ENCODE assay signal across 14 cellular contexts in genomic region chr4:824461-825062, GRCh38. TPM values are rescaled to one million over a fixed set of nuclear protein-coding genes. Genes with fewer than 3 reads are reported as not detected.
DNase-seq lines count a peak whose midpoint lies in the region; ATAC-seq and TF ChIP-seq lines count a peak whose summit lies in the region.
"Had no signal": no experiment of that assay in that cellular context is flagged by ENCODE, and none has a peak within 500 bp of the region (broad histone marks: within the 10 kb centered on the region; RNA-seq: fewer than 3 reads in every experiment).

No MANE protein-coding gene starts in this region.

- H3K4me1 Mint-ChIP-seq in activated CD8-positive, alpha-beta memory T cell treated with anti-CD3 and anti-CD28 coated beads, Interleukin-2, amount 10 ng/mL, durations not matched to agents 7 days and 5 days: no peaks in the 10 kb centered on the region

- ATAC-seq in activated CD8-positive, alpha-beta memory T cell treated with anti-CD3 and anti-CD28 coated beads, Interleukin-2, amount 10 ng/mL, durations not matched to agents 7 days and 5 days: no peak
- ATAC-seq: gastroesophageal sphincter had no signal

- H3K27ac Mint-ChIP-seq in activated CD8-positive, alpha-beta memory T cell treated with anti-CD3 and anti-CD28 coated beads, Interleukin-2, amount 10 ng/mL, durations not matched to agents 7 days and 5 days: no peak overlapping the region
- H3K27ac Mint-ChIP-seq: activated CD8-positive, alpha-beta T cell treated with anti-CD3 and anti-CD28 coated beads, Interleukin-2, amount 10 ng/mL, durations not matched to agents 7 days and 5 days had no signal

- H3K79me2 ChIP-seq in hepatocyte (no peaks in the 10 kb centered on the region), osteoblast (ENCODE audit: insufficient read depth, low read length) (no peaks in the 10 kb centered on the region)

- DNase-seq in NCI-H82 (lab: John Stamatoyannopoulos, UW): peak; percentile 38
- DNase-seq in NCI-H82 treated with DMSO at 0.1 percent for 48 hours (lab: John Stamatoyannopoulos, UW; ENCODE audit: unreplicated experiment): no peak
- no peak for DNase-seq in hepatocyte (ENCODE audit: low spot score)
- peak; percentile 88 for DNase-seq in osteoblast (ENCODE audit: insufficient read length, low spot score, missing footprints)
- no peak for DNase-seq in activated CD8-positive, alpha-beta memory T cell treated with anti-CD3 and anti-CD28 coated beads, Interleukin-2, amount 10 ng/mL, durations not matched to agents 7 days and 5 days
- no peak for DNase-seq in NCI-H2196 (lab: John Stamatoyannopoulos, UW; ENCODE audit: unreplicated experiment)
- DNase-seq in OCI-M1 (lab: John Stamatoyannopoulos, UW): no peak
- DNase-seq: activated CD8-positive, alpha-beta T cell treated with anti-CD3 and anti-CD28 coated beads, Interleukin-2, amount 10 ng/mL, durations not matched to agents 7 days and 5 days; activated naive CD4-positive, alpha-beta T cell treated with anti-CD3 and anti-CD28 coated beads, Interleukin-2, amount 50 U/mL, for 16 hours; HCEC 1CT had no signal

- H3K27me3 ChIP-seq in HUES64 (ENCODE audit: insufficient read depth, low read length) (peaks cover 95% of the 10 kb centered on the region), hepatocyte (peaks cover 63% of the 10 kb centered on the region), osteoblast (ENCODE audit: insufficient read depth, low read length) (peaks cover 55% of the 10 kb centered on the region)

- H3K36me3 ChIP-seq in HUES64 (ENCODE audit: insufficient read depth, low read length) (no peaks in the 10 kb centered on the region), hepatocyte (replicated peaks; ENCODE audit: insufficient read depth, low read depth) (no peaks in the 10 kb centered on the region), osteoblast (ENCODE audit: insufficient read depth, low read length) (no peaks in the 10 kb centered on the region)
- H3K36me3 ChIP-seq: breast epithelium, gastroesophageal sphincter had no signal

- H3K9me2 ChIP-seq in hepatocyte (replicated peaks; ENCODE audit: insufficient read depth): no peaks in the 10 kb centered on the region

- H2AFZ ChIP-seq in hepatocyte: no peak overlapping the region
- H2AFZ ChIP-seq in osteoblast (ENCODE audit: low read length): no peak overlapping the region

- no peaks in the 10 kb centered on the region for H3K9me3 ChIP-seq in HUES64 (ENCODE audit: insufficient read depth, low read depth, low read length)
- no peaks in the 10 kb centered on the region for H3K9me3 ChIP-seq in hepatocyte (ENCODE audit: low read depth)
- H3K9me3 ChIP-seq in osteoblast (ENCODE audit: low read depth, low read length): peaks cover 3% of the 10 kb centered on the region

- H4K20me1 ChIP-seq in hepatocyte (ENCODE audit: insufficient read depth, poor library complexity, severe bottlenecking): no peaks in the 10 kb centered on the region
- H4K20me1 ChIP-seq in osteoblast (ENCODE audit: insufficient read depth, low read length): no peaks in the 10 kb centered on the region

- H3K4me3 ChIP-seq in HUES64 (ENCODE audit: low read length) (peak overlapping the region; percentile 18; the same call in 1 of the 2 replicates), hepatocyte (no peak overlapping the region), osteoblast (ENCODE audit: insufficient read depth, low read length) (no peak overlapping the region)

- WGBS in HUES64: 12% methylated on average over 23 of the region's 23 CpGs
- WGBS in hepatocyte (ENCODE audit: low lambda C conversion rate, missing lambda C conversion rate): 21% methylated on average over 23 of the region's 23 CpGs

- TF ChIP-seq CTCF in hepatocyte (IDR thresholded peaks at IDR 0.05; ENCODE audit: poor library complexity) (no peak), osteoblast (IDR thresholded peaks at IDR 0.05; ENCODE audit: extremely low read depth, low read depth, low read length) (no peak)

- H3K27ac ChIP-seq in HUES64 (ENCODE audit: low read depth, low read length) (no peak overlapping the region), hepatocyte (no peak overlapping the region), osteoblast (ENCODE audit: low read depth, low read length) (no peak overlapping the region)
- H3K27ac ChIP-seq: breast epithelium, gastroesophageal sphincter, RWPE1 had no signal

- no peak overlapping the region for H3K9ac ChIP-seq in HUES64 (ENCODE audit: low read depth, low read length)

- CTCF ChIA-PET in activated CD8-positive, alpha-beta memory T cell treated with anti-CD3 and anti-CD28 coated beads, Interleukin-2, amount 10 ng/mL, durations not matched to agents 7 days and 5 days (lab: Charles Lee): no interaction called here

- no peaks in the 10 kb centered on the region for H3K36me3 Mint-ChIP-seq in activated CD8-positive, alpha-beta memory T cell treated with anti-CD3 and anti-CD28 coated beads, Interleukin-2, amount 10 ng/mL, durations not matched to agents 7 days and 5 days

- peaks cover 52% of the 10 kb centered on the region for H3K27me3 Mint-ChIP-seq in activated CD8-positive, alpha-beta memory T cell treated with anti-CD3 and anti-CD28 coated beads, Interleukin-2, amount 10 ng/mL, durations not matched to agents 7 days and 5 days

- no peak overlapping the region for H3K4me3 Mint-ChIP-seq in activated CD8-positive, alpha-beta memory T cell treated with anti-CD3 and anti-CD28 coated beads, Interleukin-2, amount 10 ng/mL, durations not matched to agents 7 days and 5 days
- H3K4me3 Mint-ChIP-seq: activated CD8-positive, alpha-beta T cell treated with anti-CD3 and anti-CD28 coated beads, Interleukin-2, amount 10 ng/mL, durations not matched to agents 7 days and 5 days had no signal

- H3K4me1 ChIP-seq in HUES64 (ENCODE audit: insufficient read depth, low read length): no peaks in the 10 kb centered on the region
- no peaks in the 10 kb centered on the region for H3K4me1 ChIP-seq in hepatocyte (ENCODE audit: insufficient read depth)
- H3K4me1 ChIP-seq in osteoblast (ENCODE audit: insufficient read depth, low read length): no peaks in the 10 kb centered on the region

- H3K4me2 ChIP-seq in hepatocyte: peak overlapping the region; percentile 93
- no peak overlapping the region for H3K4me2 ChIP-seq in osteoblast (ENCODE audit: insufficient read depth, low read length)

- no peaks in the 10 kb centered on the region for H3K9me3 Mint-ChIP-seq in activated CD8-positive, alpha-beta memory T cell treated with anti-CD3 and anti-CD28 coated beads, Interleukin-2, amount 10 ng/mL, durations not matched to agents 7 days and 5 days (ENCODE audit: low read depth)

RNA-seq across cellular contexts. Expression of gene CPLX1, which starts 1.4 kb away (rescaled TPM):
- polyA plus RNA-seq in HUES64 (2013, experiment 1 of 2): 0.40 TPM
- 0.63 TPM for polyA plus RNA-seq in HUES64 (2013, experiment 2 of 2)
- total RNA-seq in hepatocyte (0.16 and 0.30 TPM in 2 replicates), osteoblast (not detected in 2 replicates)
- polyA plus RNA-seq in hepatocyte: 1.6 and 2.0 TPM in 2 replicates
- total RNA-seq in activated CD8-positive, alpha-beta memory T cell treated with anti-CD3 and anti-CD28 coated beads, Interleukin-2, amount 10 ng/mL, durations not matched to agents 7 days and 5 days: 1 to 10 TPM in 1 of 2 experiments, under 1 TPM in 1; 0.14 to 1.3 TPM

Comparison
In these comparisons a context has a peak if more than half of its experiments do, and no peak if none do; other contexts are left out.
1. DNase-seq: peak in NCI-H82 (single experiment) and osteoblast (single experiment); none in NCI-H82 treated with DMSO at 0.1 percent for 48 hours (single experiment), hepatocyte (single experiment), activated CD8-positive, alpha-beta memory T cell treated with anti-CD3 and anti-CD28 coated beads, Interleukin-2, amount 10 ng/mL, durations not matched to agents 7 days and 5 days (single experiment), NCI-H2196 (single experiment) and OCI-M1 (single experiment).